32 cellular contexts compared by ENCODE assay signal in genomic region chr6:112332274-112332673, GRCh38. TPM values are rescaled to one million over a fixed set of nuclear protein-coding genes. Genes with fewer than 3 reads are reported as not detected.
DNase-seq lines count a peak whose midpoint lies in the region; ATAC-seq, FAIRE-seq and TF ChIP-seq lines count a peak whose summit lies in the region.
"Had no signal": no experiment of that assay in that cellular context is flagged by ENCODE, and none has a peak within 500 bp of the region (broad histone marks: within the 10 kb centered on the region; RNA-seq: fewer than 3 reads in every experiment).

No MANE protein-coding gene starts in this region.

- no peaks in the 10 kb centered on the region for H3K36me3 ChIP-seq in RWPE2 (ENCODE audit: low read depth)
- H3K36me3 ChIP-seq: HAP-1, vagina had no signal

- no peaks in the 10 kb centered on the region for H3K9me3 Mint-ChIP-seq in activated T-helper 1 cell treated with anti-CD3 and anti-CD28 coated beads, Interleukin-12 subunit alpha, Interleukin-12 subunit beta, Interleukin-2, Interleukin-4 antibody, amounts not matched to agents 30 ng/mL and 10 ng/mL and 1 ng/mL, durations not matched to agents 14 hours and 24 hours and 36 hours

- H3K27ac Mint-ChIP-seq in activated T-helper 1 cell treated with anti-CD3 and anti-CD28 coated beads, Interleukin-12 subunit alpha, Interleukin-12 subunit beta, Interleukin-2, Interleukin-4 antibody, amounts not matched to agents 30 ng/mL and 10 ng/mL and 1 ng/mL, durations not matched to agents 14 hours and 24 hours and 36 hours = no peak overlapping the region
- H3K27ac Mint-ChIP-seq: activated naive CD4-positive, alpha-beta T cell treated with anti-CD3 and anti-CD28 coated beads, Interleukin-2, amount 50 U/mL, for 24 hours; B cell; stimulated activated naive B cell treated with anti-CD40 and anti-IgM and Interleukin-4, amounts not matched to agents 10 μg/mL and 1 μg/mL and 100 μg/mL, for 72 hours had no signal

- TF ChIP-seq CTCF in AG09319 (IDR thresholded peaks at IDR 0.05; ENCODE audit: low read depth, low read length) (no peak), RWPE2 (IDR thresholded peaks at IDR 0.05; ENCODE audit: poor library complexity, severe bottlenecking) (no peak)

- no peak for ATAC-seq in RWPE2 (ENCODE audit: low read depth)
- no peak for ATAC-seq in activated CD4-positive, CD25-positive, alpha-beta regulatory T cell treated with anti-CD3 and anti-CD28 coated beads, Interleukin-2, amount 50 U/mL, for 24 hours
- ATAC-seq: esophagus mucosa; left cardiac atrium; stimulated activated naive B cell treated with anti-CD40 and anti-IgM and Interleukin-4, amounts not matched to agents 10 μg/mL and 1 μg/mL and 100 μg/mL, for 72 hours had no signal

- H3K27me3 ChIP-seq in RWPE2 (ENCODE audit: insufficient read depth, poor library complexity, severe bottlenecking) = no peaks in the 10 kb centered on the region
- H3K27me3 ChIP-seq: vagina had no signal

- H3K27me3 Mint-ChIP-seq in activated T-helper 1 cell treated with anti-CD3 and anti-CD28 coated beads, Interleukin-12 subunit alpha, Interleukin-12 subunit beta, Interleukin-2, Interleukin-4 antibody, amounts not matched to agents 30 ng/mL and 10 ng/mL and 1 ng/mL, durations not matched to agents 14 hours and 24 hours and 36 hours (ENCODE audit: insufficient read depth) = peaks cover 21% of the 10 kb centered on the region

- no peaks in the 10 kb centered on the region for H3K36me3 Mint-ChIP-seq in activated T-helper 1 cell treated with anti-CD3 and anti-CD28 coated beads, Interleukin-12 subunit alpha, Interleukin-12 subunit beta, Interleukin-2, Interleukin-4 antibody, amounts not matched to agents 30 ng/mL and 10 ng/mL and 1 ng/mL, durations not matched to agents 14 hours and 24 hours and 36 hours (ENCODE audit: low read depth)
- H3K36me3 Mint-ChIP-seq: activated naive CD4-positive, alpha-beta T cell treated with anti-CD3 and anti-CD28 coated beads, Interleukin-2, amount 50 U/mL, for 24 hours had no signal

- H3K4me1 Mint-ChIP-seq in activated T-helper 1 cell treated with anti-CD3 and anti-CD28 coated beads, Interleukin-12 subunit alpha, Interleukin-12 subunit beta, Interleukin-2, Interleukin-4 antibody, amounts not matched to agents 30 ng/mL and 10 ng/mL and 1 ng/mL, durations not matched to agents 14 hours and 24 hours and 36 hours (ENCODE audit: low read depth) = no peaks in the 10 kb centered on the region
- H3K4me1 Mint-ChIP-seq: activated naive CD4-positive, alpha-beta T cell treated with anti-CD3 and anti-CD28 coated beads, Interleukin-2, amount 50 U/mL, for 24 hours; B cell; stimulated activated naive B cell treated with anti-CD40 and anti-IgM and Interleukin-4, amounts not matched to agents 10 μg/mL and 1 μg/mL and 100 μg/mL, for 72 hours had no signal

- no peak overlapping the region for H3K4me3 Mint-ChIP-seq in activated T-helper 1 cell treated with anti-CD3 and anti-CD28 coated beads, Interleukin-12 subunit alpha, Interleukin-12 subunit beta, Interleukin-2, Interleukin-4 antibody, amounts not matched to agents 30 ng/mL and 10 ng/mL and 1 ng/mL, durations not matched to agents 14 hours and 24 hours and 36 hours
- H3K4me3 Mint-ChIP-seq: activated naive CD4-positive, alpha-beta T cell treated with anti-CD3 and anti-CD28 coated beads, Interleukin-2, amount 50 U/mL, for 24 hours; B cell; stimulated activated naive B cell treated with anti-CD40 and anti-IgM and Interleukin-4, amounts not matched to agents 10 μg/mL and 1 μg/mL and 100 μg/mL, for 72 hours had no signal

- no peak overlapping the region for H3K4me3 ChIP-seq in RWPE2 (ENCODE audit: severe bottlenecking)
- H3K4me3 ChIP-seq: HAP-1, smooth muscle cell, vagina had no signal

- peak overlapping the region; percentile 93 for H3K27ac ChIP-seq in RWPE2 (ENCODE audit: poor library complexity, severe bottlenecking)
- H3K27ac ChIP-seq: KMS-11, vagina had no signal

- intact Hi-C loops in activated T-helper 1 cell treated with anti-CD3 and anti-CD28 coated beads, Interleukin-12 subunit alpha, Interleukin-12 subunit beta, Interleukin-2, Interleukin-4 antibody, amounts not matched to agents 30 ng/mL and 10 ng/mL and 1 ng/mL, durations not matched to agents 14 hours and 24 hours and 36 hours (cut with micrococcal nuclease) = no loop called here

- DNase-seq in AG09319 (ENCODE audit: extremely low read depth, low read depth) (peak; percentile 76), GM19239 (ENCODE audit: insufficient read length, low spot score) (no peak), RWPE2 (ENCODE audit: low spot score) (no peak), fibroblast of peridontal ligament (ENCODE audit: extremely low read depth) (peak; percentile 83), HuH-7.5 (ENCODE audit: low spot score) (no peak), OCI-M2 (lab: John Stamatoyannopoulos, UW; ENCODE audit: unreplicated experiment) (no peak)
- DNase-seq in activated T-helper 1 cell treated with anti-CD3 and anti-CD28 coated beads, Interleukin-12 subunit alpha, Interleukin-12 subunit beta, Interleukin-2, Interleukin-4 antibody, amounts not matched to agents 30 ng/mL and 10 ng/mL and 1 ng/mL, durations not matched to agents 14 hours and 24 hours and 36 hours (ENCODE audit: low spot score) = no peak
- DNase-seq: activated CD4-positive, CD25-positive, alpha-beta regulatory T cell treated with anti-CD3 and anti-CD28 coated beads, Interleukin-2, amount 50 U/mL, for 72 hours; Caco-2; DND-41; effector CD4-positive, alpha-beta T cell; head of caudate nucleus; left cardiac atrium; mesendoderm; NCI-H1930; NCI-H345; NCI-H774; occipital lobe; SHP77 treated with DMSO at 0.1 percent for 48 hours; stimulated activated naive B cell treated with anti-CD40 and anti-IgM and Interleukin-4, amounts not matched to agents 10 μg/mL and 1 μg/mL and 100 μg/mL, for 72 hours had no signal

- H3K9me3 ChIP-seq in RWPE2 (ENCODE audit: severe bottlenecking) = peaks cover 3% of the 10 kb centered on the region
- H3K9me3 ChIP-seq: vagina had no signal

- peak; percentile 49 for FAIRE-seq in GM19239 (lab: Jason Lieb, UNC)
- FAIRE-seq: GM18507 had no signal

- peaks cover 32% of the 10 kb centered on the region for H3K4me1 ChIP-seq in RWPE2 (ENCODE audit: insufficient read depth, poor library complexity, severe bottlenecking)
- H3K4me1 ChIP-seq: Caco-2, HAP-1, vagina had no signal

RNA-seq across cellular contexts. Expression of gene RFPL4B, which starts 14.9 kb away (rescaled TPM):
- not detected in 2 replicates for total RNA-seq in activated T-helper 1 cell treated with anti-CD3 and anti-CD28 coated beads, Interleukin-12 subunit alpha, Interleukin-12 subunit beta, Interleukin-2, Interleukin-4 antibody, amounts not matched to agents 30 ng/mL and 10 ng/mL and 1 ng/mL, durations not matched to agents 14 hours and 24 hours and 36 hours
- total RNA-seq: B cell, Caco-2, chondrocyte, esophagus mucosa, left cardiac atrium, occipital lobe, OCI-LY7, smooth muscle cell, temporal lobe, vagina had no signal

Comparison
In these comparisons a context has a peak if more than half of its experiments do, and no peak if none do; other contexts are left out.
1. DNase-seq: peak in AG09319 (single experiment) and fibroblast of peridontal ligament (single experiment); none in GM19239 (single experiment), RWPE2 (single experiment), activated T-helper 1 cell treated with anti-CD3 and anti-CD28 coated beads, Interleukin-12 subunit alpha, Interleukin-12 subunit beta, Interleukin-2, Interleukin-4 antibody, amounts not matched to agents 30 ng/mL and 10 ng/mL and 1 ng/mL, durations not matched to agents 14 hours and 24 hours and 36 hours (single experiment), HuH-7.5 (single experiment) and OCI-M2 (single experiment).